In genomic region chr4:113355550-113356371, GRCh38 we compare ENCODE assay signal across 8 cellular contexts.
DNase-seq lines count a peak whose midpoint lies in the region; ATAC-seq, FAIRE-seq and TF ChIP-seq lines count a peak whose summit lies in the region.

No MANE protein-coding gene starts in this region.

- no peak overlapping the region for H3K4ac ChIP-seq in neuronal stem cell (ENCODE audit: low read length)

- no peak overlapping the region for H4K91ac ChIP-seq in neuronal stem cell (ENCODE audit: low read depth, low read length, poor library complexity)

- H3K9ac ChIP-seq in neuronal stem cell (ENCODE audit: low read depth, low read length, poor library complexity): no peak overlapping the region

- no peak overlapping the region for H3K18ac ChIP-seq in neuronal stem cell (ENCODE audit: low read length)

- ATAC-seq in HG02763 (IDR thresholded peaks at IDR 0.05; ENCODE audit: unreplicated experiment): peak; percentile 99
- ATAC-seq in gastroesophageal sphincter: peak; percentile 48

- H2BK5ac ChIP-seq in neuronal stem cell (ENCODE audit: low read length): no peak overlapping the region

- FAIRE-seq in GM18507 (lab: Jason Lieb, UNC): peak; percentile 98

- H3K9me3 ChIP-seq in gastroesophageal sphincter (no peaks in the 10 kb centered on the region), neuronal stem cell (replicated peaks in 1 of 2; ENCODE audit: control insufficient read depth in 2 of 2, insufficient read depth in 1 of 2, low read depth in 1 of 2, low read length in 2 of 2) (no peaks in the 10 kb centered on the region)

- H3K23ac ChIP-seq in neuronal stem cell (ENCODE audit: low read depth, low read length, poor library complexity): no peak overlapping the region

- no peak overlapping the region for H2AK5ac ChIP-seq in neuronal stem cell (ENCODE audit: low read depth, low read length)

- no peak for TF ChIP-seq EP300 in gastroesophageal sphincter (IDR thresholded peaks at IDR 0.05)

- H2AFZ ChIP-seq in neuronal stem cell (ENCODE audit: low read length): no peak overlapping the region

- H3K79me1 ChIP-seq in neuronal stem cell (ENCODE audit: low read depth, low read length): no peaks in the 10 kb centered on the region

- H3K4me3 ChIP-seq in gastroesophageal sphincter (no peak overlapping the region), neuronal stem cell (ENCODE audit: low read length in 2 of 2) (no peak overlapping the region)

- no peaks in the 10 kb centered on the region for H3K4me1 ChIP-seq in gastroesophageal sphincter
- no peaks in the 10 kb centered on the region for H3K4me1 ChIP-seq in neuronal stem cell (ENCODE audit: control insufficient read depth in 2 of 2, insufficient read depth in 1 of 2, low read depth in 1 of 2, low read length in 2 of 2)

- DNase-seq in GM18507 (ENCODE audit: extremely low spot score, insufficient read length, low read depth) (peak; percentile 69), NOMO-1 treated with DMSO at 0.1 percent for 48 hours (lab: John Stamatoyannopoulos, UW; ENCODE audit: unreplicated experiment) (peak; percentile 96), activated T-cell treated with anti-CD3 and anti-CD28 coated beads for 1 hour (ENCODE audit: low read depth) (peak; percentile 39), neuronal stem cell (ENCODE audit: low spot score) (no peak), NCI-H1048 (lab: John Stamatoyannopoulos, UW) (no peak)
- peak in 3 of 4 experiments; percentile 23 to 70 (median 58) for DNase-seq in stimulated activated CD4-positive, alpha-beta T cell treated with anti-CD3 and anti-CD28 coated beads, Interleukin-1b, Interleukin-23, amount 100 ng/mL, for 24 hours (ENCODE audit: low read depth in 4 of 4, low spot score in 1 of 4)

- TF ChIP-seq CTCF in gastroesophageal sphincter (IDR thresholded peaks at IDR 0.05): no peak

- H4K8ac ChIP-seq in neuronal stem cell (ENCODE audit: low read depth, low read length): no peak overlapping the region

- peak overlapping the region in 1 of 4 donors; percentile 15 for H3K27ac ChIP-seq in gastroesophageal sphincter
- H3K27ac ChIP-seq in neuronal stem cell (replicated peaks; ENCODE audit: low read length): no peak overlapping the region

- WGBS in gastroesophageal sphincter (ENCODE audit: low coverage in 1 of 2), 2 donors: 42 to 90% methylated on average over 2 to 5 of the region's 13 CpGs
- no CpG with 5 or more reads among the region's 13 CpGs for WGBS in neuronal stem cell (ENCODE audit: extremely low coverage in 2 of 2, insufficient read length in 2 of 2, insufficient replicate concordance in 1 of 2), 2 donors

- no peak overlapping the region for H3K14ac ChIP-seq in neuronal stem cell (ENCODE audit: low read length)

- H3K36me3 ChIP-seq in gastroesophageal sphincter: peaks cover 0 to 24% of the 10 kb centered on the region in 2 donors
- peaks cover 0 to 9% of the 10 kb centered on the region in 2 donors for H3K36me3 ChIP-seq in neuronal stem cell (replicated peaks in 1 of 2; ENCODE audit: control insufficient read depth in 2 of 2, insufficient read depth in 2 of 2, low read length in 2 of 2)

- no peak for TF ChIP-seq POLR2A in gastroesophageal sphincter (IDR thresholded peaks at IDR 0.05)

- H2BK120ac ChIP-seq in neuronal stem cell (ENCODE audit: low read depth, low read length): no peak overlapping the region

- H3K27me3 ChIP-seq in gastroesophageal sphincter (no peaks in the 10 kb centered on the region), neuronal stem cell (ENCODE audit: control insufficient read depth in 3 of 3, insufficient read depth in 3 of 3, low read depth in 1 of 3, low read length in 3 of 3) (no peaks in the 10 kb centered on the region)

- H2BK12ac ChIP-seq in neuronal stem cell (ENCODE audit: low read length): no peak overlapping the region

- H3K4me2 ChIP-seq in neuronal stem cell (ENCODE audit: insufficient read depth, low read length, poor library complexity, severe bottlenecking): no peak overlapping the region

- H2BK15ac ChIP-seq in neuronal stem cell (ENCODE audit: low read length): no peak overlapping the region

Comparison
In these comparisons a context has a peak if more than half of its experiments do, and no peak if none do; other contexts are left out.
1. DNase-seq: peak in GM18507 (single experiment), NOMO-1 treated with DMSO at 0.1 percent for 48 hours (single experiment), activated T-cell treated with anti-CD3 and anti-CD28 coated beads for 1 hour (single experiment) and stimulated activated CD4-positive, alpha-beta T cell treated with anti-CD3 and anti-CD28 coated beads, Interleukin-1b, Interleukin-23, amount 100 ng/mL, for 24 hours (3 of 4); none in neuronal stem cell (single experiment) and NCI-H1048 (single experiment).